Comparison of ENCODE assay signal across 8 cellular contexts in the genomic region with DNA sequence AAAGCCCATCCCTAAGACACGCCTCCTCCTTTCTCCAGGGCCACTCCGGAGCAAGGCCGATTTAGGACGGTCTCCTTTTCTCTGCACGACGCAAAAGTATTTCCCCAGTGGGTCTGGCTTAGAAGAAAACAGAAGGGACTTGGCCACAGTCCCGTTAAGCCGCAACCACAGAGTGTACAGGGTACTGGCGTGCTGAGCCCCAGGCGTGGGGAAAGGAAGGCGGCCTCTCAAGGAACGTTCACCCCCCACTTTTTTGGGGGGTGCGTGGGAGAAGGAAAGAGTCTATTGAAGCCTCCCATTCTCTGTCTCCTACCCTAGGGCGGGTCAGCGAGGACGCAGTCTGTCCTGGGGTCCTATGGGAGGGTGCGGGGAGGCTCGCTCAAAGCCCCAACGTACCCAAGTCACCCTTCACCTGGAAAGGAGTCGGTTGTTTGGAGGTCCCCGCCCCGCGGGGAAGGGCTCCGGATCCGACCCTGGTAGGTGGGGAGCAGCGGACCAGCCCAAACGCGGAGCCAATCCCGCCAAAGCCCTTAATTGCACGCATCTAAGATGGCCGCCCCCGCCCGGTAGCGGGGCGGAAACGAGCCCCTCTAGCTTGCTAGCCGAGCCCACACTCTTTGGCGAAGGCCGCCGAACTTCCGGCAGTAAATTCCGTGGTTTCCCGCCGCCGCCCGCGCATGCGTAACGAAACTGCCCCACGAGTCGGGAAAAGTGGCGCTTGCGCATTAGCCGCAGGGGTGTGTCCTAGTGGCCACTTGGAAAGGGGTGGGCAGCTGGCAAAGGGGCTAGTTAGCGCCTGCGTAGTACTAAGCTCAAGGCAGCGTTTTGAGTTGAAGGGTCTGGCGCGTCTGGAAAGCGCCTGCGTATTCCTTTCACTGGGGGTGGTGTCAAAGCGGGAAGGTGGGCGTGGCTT. TPM values are rescaled to one million over a fixed set of nuclear protein-coding genes. Genes with fewer than 3 reads are reported as not detected.
DNase-seq lines count a peak whose midpoint lies in the region; ATAC-seq and TF ChIP-seq lines count a peak whose summit lies in the region.

A gene with protein sequence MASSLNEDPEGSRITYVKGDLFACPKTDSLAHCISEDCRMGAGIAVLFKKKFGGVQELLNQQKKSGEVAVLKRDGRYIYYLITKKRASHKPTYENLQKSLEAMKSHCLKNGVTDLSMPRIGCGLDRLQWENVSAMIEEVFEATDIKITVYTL (minus strand): TSS at position 434 of the 913 bp plus-strand sequence. CDS start 722 bp downstream, outside the sequence.

- WGBS in IMR-90 (ENCODE audit: extremely low coverage in 2 of 2, insufficient read length in 1 of 2), 2 experiments, result 1% methylated on average over 14 of the region's 63 CpGs; no CpG with 5 or more reads in 1 of the 2 experiments

- H2BK120ac ChIP-seq in IMR-90 (ENCODE audit: low read depth, low read length), result peak within 1 kb of the TSS; percentile 41; the same call in 1 of the 2 replicates

- peak within 1 kb of the TSS; percentile 72 for H3K4me3 ChIP-seq in IMR-90 (ENCODE audit: insufficient read depth, low read depth, low read length)
- H3K4me3 ChIP-seq in epithelial cell of esophagus (ENCODE audit: low read length), result peak within 1 kb of the TSS; percentile 81
- H3K4me3 ChIP-seq in mononuclear cell (ENCODE audit: low read length), result peak within 1 kb of the TSS; percentile 91

- no TSS peak for BruUV-seq in IMR-90 (replicated peaks; lab: Mats Ljungman, UMichigan)

- peak within 1 kb of the TSS; percentile 98 for H2AK9ac ChIP-seq in IMR-90 (replicated peaks; ENCODE audit: low read depth, low read length, poor library complexity)

- no peaks in the 10 kb centered on the region for H3K36me3 ChIP-seq in IMR-90 (ENCODE audit: control insufficient read depth, insufficient read depth, low read length)

- peaks cover 10 to 16% of the 10 kb centered on the region in 2 experiments; a peak in 3 of 4 replicates for H3K79me1 ChIP-seq in IMR-90 (ENCODE audit: low read depth in 1 of 2, low read length in 2 of 2)

- H3K23ac ChIP-seq in IMR-90 (ENCODE audit: low read depth, low read length), result peak within 1 kb of the TSS; percentile 73

- H3K9ac ChIP-seq in IMR-90 (ENCODE audit: low read depth, low read length), result peak within 1 kb of the TSS; percentile 92

- ATAC-seq in GM21528 (IDR thresholded peaks at IDR 0.05; ENCODE audit: low FRiP score, unreplicated experiment) (peak; percentile 73), IMR-90 (ENCODE audit: low read depth) (peak; percentile 72)

- H4K91ac ChIP-seq in IMR-90 (ENCODE audit: insufficient read depth, low read depth, low read length), result peak within 1 kb of the TSS; percentile 84

- H4K20me1 ChIP-seq in IMR-90 (ENCODE audit: insufficient read depth, low read length), result peaks cover 10% of the 10 kb centered on the region

- peak within 1 kb of the TSS; percentile 32 for H4K5ac ChIP-seq in IMR-90 (ENCODE audit: low read depth, low read length)

- H3K27me3 ChIP-seq in IMR-90 (ENCODE audit: control insufficient read depth, insufficient read depth, low read length), result no peaks in the 10 kb centered on the region
- H3K27me3 ChIP-seq in mononuclear cell (ENCODE audit: insufficient read depth, low read length), result no peaks in the 10 kb centered on the region

- H2AK5ac ChIP-seq in IMR-90 (ENCODE audit: low read depth, low read length), result peak within 1 kb of the TSS; percentile 18; the same call in 1 of the 2 replicates

- DNase-seq in DMS 273 (lab: John Stamatoyannopoulos, UW; ENCODE audit: unreplicated experiment) (peak; percentile 100), IMR-90 (no peak), OCI-M1 (lab: John Stamatoyannopoulos, UW) (peak; percentile 100), activated T-cell treated with anti-CD3 and anti-CD28 coated beads for 24 hours (ENCODE audit: low read depth) (peak; percentile 100), epithelial cell of esophagus (ENCODE audit: low read depth) (peak; percentile 99)
- DNase-seq in stimulated activated CD8-positive, alpha-beta memory T cell treated with anti-CD3 and anti-CD28 coated beads, Interleukin-4, amount 100 ng/mL, for 24 hours (ENCODE audit: low read depth), result peak; percentile 100

- H2AFZ ChIP-seq in IMR-90 (replicated peaks; ENCODE audit: low read length, poor library complexity), result peak within 1 kb of the TSS; percentile 94

- intact Hi-C loops in IMR-90 (cut with micrococcal nuclease), result loop anchor here (5.0 kb wide), 2 partner anchors 245 to 610 kb away; no protein-coding TSS in a partner anchor

- TF ChIP-seq POLR2A in IMR-90 (IDR thresholded peaks at IDR 0.05; ENCODE audit: low read depth, low read length), result peak; percentile 68

- H3K27ac ChIP-seq in IMR-90 (ENCODE audit: insufficient read depth, low read length), result peak within 1 kb of the TSS; percentile 93

- H2BK20ac ChIP-seq in IMR-90 (ENCODE audit: low read depth, low read length), result no peak within 1 kb of the TSS

- peak within 1 kb of the TSS; percentile 64; the same call in 2 of the 3 replicates for H2BK15ac ChIP-seq in IMR-90 (ENCODE audit: low read depth, low read length)

- peak within 1 kb of the TSS; percentile 35 for H3K18ac ChIP-seq in IMR-90 (ENCODE audit: low read depth, low read length)

- no peak for TF ChIP-seq RAD21 in IMR-90 (IDR thresholded peaks at IDR 0.05; ENCODE audit: low read length)

- peaks cover 6% of the 10 kb centered on the region for H3K9me1 ChIP-seq in IMR-90 (ENCODE audit: insufficient read depth, low read length)

- in situ Hi-C loops in IMR-90 (cut with MboI; ENCODE audit: low sequenced_read_pairs), result no loop called here

- peaks cover 3% of the 10 kb centered on the region for H3K4me1 ChIP-seq in IMR-90 (ENCODE audit: control insufficient read depth, insufficient read depth, low read length)
- H3K4me1 ChIP-seq in mononuclear cell (ENCODE audit: insufficient read depth, low read length), result peaks cover 30% of the 10 kb centered on the region

- POLR2A ChIA-PET in IMR-90 (lab: Charles Lee; ENCODE audit: unreplicated experiment), result interaction anchor here (0.5 to 0.8 kb wide), 2 partner anchors 9 to 75 kb away, joined by 3 read pairs; no protein-coding TSS in a partner anchor

- dilution Hi-C loops in IMR-90 (cut with HindIII; ENCODE audit: low sequenced_read_pairs, unreplicated experiment), result no loop called here

- H3K56ac ChIP-seq in IMR-90 (ENCODE audit: extremely low read depth, insufficient read depth, low read length), result peak within 1 kb of the TSS; percentile 92

- no peaks in the 10 kb centered on the region for H3K9me3 ChIP-seq in IMR-90 (ENCODE audit: control insufficient read depth, insufficient read depth, low read length)
- no peaks in the 10 kb centered on the region for H3K9me3 ChIP-seq in mononuclear cell (ENCODE audit: low read depth, low read length)

- peak within 1 kb of the TSS; percentile 76 for H3K4me2 ChIP-seq in IMR-90 (ENCODE audit: low read depth, low read length)

- CTCF ChIA-PET in IMR-90 (lab: Yijun Ruan, JAX), result no interaction called here

- H2BK5ac ChIP-seq in IMR-90 (ENCODE audit: low read depth, low read length, poor library complexity, severe bottlenecking), result peak within 1 kb of the TSS; percentile 82

- TF ChIP-seq CTCF in IMR-90 (conservative IDR thresholded peaks at IDR 0.05; ENCODE audit: low read depth, low read length) (0 out of 2 replicates have a peak, but pooled peaks have one; percentile 0), epithelial cell of esophagus (IDR thresholded peaks at IDR 0.05; ENCODE audit: insufficient read depth, low read depth, low read length, missing control alignments) (no peak)

- H4K8ac ChIP-seq in IMR-90 (ENCODE audit: low read depth in 2 of 2, low read length in 2 of 2), result peak within 1 kb of the TSS; percentile 80 to 91

- peak within 1 kb of the TSS; percentile 93 for H3K4ac ChIP-seq in IMR-90 (ENCODE audit: low read depth, low read length)

- H3K14ac ChIP-seq in IMR-90 (replicated peaks; ENCODE audit: low read depth, low read length), result peak within 1 kb of the TSS; percentile 92

TF ChIP-seq in IMR-90, 13 proteins besides CTCF, POLR2A, EP300 and RAD21:
- TF ChIP-seq NFE2L2 (IDR thresholded peaks at IDR 0.05; ENCODE audit: low read depth, low read length), result no peak
- TF ChIP-seq RFX5 (IDR thresholded peaks at IDR 0.05; ENCODE audit: low read depth, low read length), result no peak
- peak; percentile 36; the same call in 1 of the 2 replicates for TF ChIP-seq MAZ (IDR thresholded peaks at IDR 0.05; ENCODE audit: borderline replicate concordance, low read depth, low read length)
- TF ChIP-seq CHD1 (IDR thresholded peaks at IDR 0.05; ENCODE audit: low read depth, low read length), result no peak
- 0 out of 2 replicates have a peak, but pooled peaks have one; percentile 60 for TF ChIP-seq MXI1 (IDR thresholded peaks at IDR 0.05; ENCODE audit: borderline replicate concordance, low read depth, low read length)
TF ChIP-seq in IMR-90: peak in this region for 2.

RNA-seq across cellular contexts. Expression of the gene that starts here (rescaled TPM):
- total RNA-seq in IMR-90 (2012; rRNA removed), result 2.3 and 5.6 TPM in 2 replicates
- 4.6 and 5.5 TPM in 2 replicates for polyA plus RNA-seq in IMR-90 (2012; rRNA removed)
- 0.87 and 1.0 TPM in 2 replicates for polyA plus RNA-seq in IMR-90 (2012; cell fraction: cytosol; rRNA removed)
- polyA plus RNA-seq in IMR-90 (2012; cell fraction: nucleus; rRNA removed; ENCODE audit: low replicate concordance), result 0.60 and 1.9 TPM in 2 replicates
- 28.2 TPM for total RNA-seq in mononuclear cell
